ENCODE assay signal across 8 cellular contexts in genomic region chr2:11343626-11344341, GRCh38. TPM values are rescaled to one million over a fixed set of nuclear protein-coding genes. Genes with fewer than 3 reads are reported as not detected.
A peak's percentile ranks its signal among the peaks of the same experiment; 100 is the strongest.
DNase-seq lines count a peak whose midpoint lies in the region; ATAC-seq and TF ChIP-seq lines count a peak whose summit lies in the region.

No MANE protein-coding gene starts in this region.

- 0% methylated on average over 1 to 8 of the region's 56 CpGs for WGBS in esophagus squamous epithelium, 2 donors

- H3K27me3 Mint-ChIP-seq in natural killer cell treated with Interleukin-12 subunit alpha and Interleukin-12 subunit beta and Interleukin-15 and Interleukin-18, amount 100 ng/mL, for 72 hours, result no peaks in the 10 kb centered on the region
- no peaks in the 10 kb centered on the region for H3K27me3 Mint-ChIP-seq in type B pancreatic cell

- no peaks in the 10 kb centered on the region for H3K9me3 Mint-ChIP-seq in natural killer cell treated with Interleukin-12 subunit alpha and Interleukin-12 subunit beta and Interleukin-15 and Interleukin-18, amount 100 ng/mL, for 72 hours
- no peaks in the 10 kb centered on the region for H3K9me3 Mint-ChIP-seq in type B pancreatic cell

- no peaks in the 10 kb centered on the region for H3K27me3 ChIP-seq in esophagus squamous epithelium

- intact Hi-C loops in esophagus squamous epithelium (cut with DNase I), result no loop called here

- no peaks in the 10 kb centered on the region for H3K9me3 ChIP-seq in esophagus squamous epithelium

- H3K4me3 ChIP-seq in esophagus squamous epithelium, result peak overlapping the region; percentile 83 to 98 (median 88)

- peaks cover 13 to 15% of the 10 kb centered on the region in 2 donors for H3K4me1 Mint-ChIP-seq in natural killer cell treated with Interleukin-12 subunit alpha and Interleukin-12 subunit beta and Interleukin-15 and Interleukin-18, amount 100 ng/mL, for 72 hours (ENCODE audit: low read depth in 2 of 2)
- peaks cover 36% of the 10 kb centered on the region for H3K4me1 Mint-ChIP-seq in type B pancreatic cell (ENCODE audit: unreplicated experiment)

- H3K27ac Mint-ChIP-seq in natural killer cell treated with Interleukin-12 subunit alpha and Interleukin-12 subunit beta and Interleukin-15 and Interleukin-18, amount 100 ng/mL, for 72 hours, result peak overlapping the region; percentile 77 to 93
- H3K27ac Mint-ChIP-seq in type B pancreatic cell, result peak overlapping the region; percentile 97

- peak; percentile 24 for ATAC-seq in GM18519 (IDR thresholded peaks at IDR 0.05; ENCODE audit: low FRiP score, unreplicated experiment)
- ATAC-seq in HG02973 (IDR thresholded peaks at IDR 0.05; ENCODE audit: unreplicated experiment), result peak; percentile 31
- ATAC-seq in natural killer cell treated with Interleukin-12 subunit alpha and Interleukin-12 subunit beta and Interleukin-15 and Interleukin-18, amount 100 ng/mL, for 72 hours, result peak; percentile 29 to 43

- peak overlapping the region; percentile 92 for H3K4me3 Mint-ChIP-seq in natural killer cell treated with Interleukin-12 subunit alpha and Interleukin-12 subunit beta and Interleukin-15 and Interleukin-18, amount 100 ng/mL, for 72 hours
- peak overlapping the region; percentile 99 for H3K4me3 Mint-ChIP-seq in type B pancreatic cell

- H3K27ac ChIP-seq in esophagus squamous epithelium, result peak overlapping the region; percentile 90 to 98 (median 98)

- TF ChIP-seq CTCF in esophagus squamous epithelium (IDR thresholded peaks at IDR 0.05) (no peak), type B pancreatic cell (conservative IDR thresholded peaks at IDR 0.05) (no peak)

- no peaks in the 10 kb centered on the region for H3K36me3 ChIP-seq in esophagus squamous epithelium

- peaks cover 5% of the 10 kb centered on the region for H3K36me3 Mint-ChIP-seq in natural killer cell treated with Interleukin-12 subunit alpha and Interleukin-12 subunit beta and Interleukin-15 and Interleukin-18, amount 100 ng/mL, for 72 hours
- H3K36me3 Mint-ChIP-seq in type B pancreatic cell, result no peaks in the 10 kb centered on the region

- peaks cover 0 to 64% (median 7%) of the 10 kb centered on the region in 3 donors for H3K4me1 ChIP-seq in esophagus squamous epithelium

- DNase-seq in AG08395 (ENCODE audit: low spot score) (peak; percentile 32), NCI-H748 (lab: John Stamatoyannopoulos, UW; ENCODE audit: unreplicated experiment) (peak; percentile 80), esophagus squamous epithelium (lab: John Stamatoyannopoulos, UW) (no peak), type B pancreatic cell (ENCODE audit: extremely low spot score, unreplicated experiment) (peak; percentile 75)
- peak; percentile 37 for DNase-seq in activated T-cell treated with anti-CD3 and anti-CD28 coated beads, Interleukin-2, amount 50 U/mL, for 1 hour
- no peak for DNase-seq in natural killer cell treated with Interleukin-12 subunit alpha and Interleukin-12 subunit beta and Interleukin-15 and Interleukin-18, amount 100 ng/mL, for 72 hours (ENCODE audit: low spot score)

- TF ChIP-seq POLR2A in esophagus squamous epithelium (IDR thresholded peaks at IDR 0.05), result peak in 1 of 4 donors; percentile 9

RNA-seq across cellular contexts. Expression of gene ROCK2, which starts 0.7 kb away (rescaled TPM):
- 10 to 100 TPM; 15.2 to 50.5 (median 21.4) TPM for total RNA-seq in esophagus squamous epithelium
- total RNA-seq in natural killer cell treated with Interleukin-12 subunit alpha and Interleukin-12 subunit beta and Interleukin-15 and Interleukin-18, amount 100 ng/mL, for 72 hours, result 10 to 100 TPM; 19.1 to 26.3 TPM
- total RNA-seq in type B pancreatic cell (ENCODE audit: low replicate concordance), result 31.6 and 41.7 TPM in 2 replicates

Comparison
In these comparisons a context has a peak if more than half of its experiments do, and no peak if none do; other contexts are left out.
1. DNase-seq: peak in AG08395 (single experiment), NCI-H748 (single experiment), activated T-cell treated with anti-CD3 and anti-CD28 coated beads, Interleukin-2, amount 50 U/mL, for 1 hour (single experiment) and type B pancreatic cell (single experiment); none in esophagus squamous epithelium (single experiment) and natural killer cell treated with Interleukin-12 subunit alpha and Interleukin-12 subunit beta and Interleukin-15 and Interleukin-18, amount 100 ng/mL, for 72 hours (single experiment).
2. Peak in every context shown above with its lines, with median percentiles within 50 percentile points of each other: ATAC-seq.